ENCODE assay signal across 27 cellular contexts in the genomic region with DNA sequence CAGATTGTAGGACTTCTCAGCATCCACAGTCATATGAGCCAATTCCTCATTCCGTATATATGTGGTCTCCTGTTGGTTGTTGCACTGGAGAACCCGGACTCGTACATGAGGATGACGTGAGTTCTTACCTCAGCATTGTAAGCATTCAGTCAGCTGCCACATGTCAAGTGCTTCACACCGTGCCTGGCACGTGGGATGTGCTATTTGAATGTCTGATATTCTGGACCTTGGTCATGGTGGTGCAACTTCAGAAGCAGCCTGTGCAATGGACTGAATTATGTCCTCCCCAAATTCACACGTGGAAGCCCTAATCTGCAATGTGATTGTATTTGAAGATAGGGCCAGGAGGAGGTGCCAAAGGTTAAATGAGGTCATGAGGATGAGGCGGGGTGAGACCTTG.
"Had no signal": no experiment of that assay in that cellular context is flagged by ENCODE, and none has a peak within 500 bp of the region (broad histone marks: within the 10 kb centered on the region; RNA-seq: fewer than 3 reads in every experiment).

No MANE protein-coding gene starts in this region.

- H3K4me1 Mint-ChIP-seq: activated naive CD4-positive, alpha-beta T cell treated with anti-CD3 and anti-CD28 coated beads, Interleukin-2, amount 10 ng/mL, durations not matched to agents 7 days and 5 days had no signal

- H3K27me3 ChIP-seq: ascending aorta, breast epithelium, cardiac muscle cell, colonic mucosa, esophagus muscularis mucosa, foreskin keratinocyte, gastrocnemius medialis had no signal

- H3K36me3 Mint-ChIP-seq: activated CD4-positive, alpha-beta memory T cell treated with anti-CD3 and anti-CD28 coated beads for 36 hours; activated naive CD4-positive, alpha-beta T cell treated with anti-CD3 and anti-CD28 coated beads, Interleukin-2, amount 10 ng/mL, durations not matched to agents 7 days and 5 days; activated naive CD4-positive, alpha-beta T cell treated with anti-CD3 and anti-CD28 coated beads, Interleukin-2, amount 50 U/mL, for 72 hours; activated naive CD8-positive, alpha-beta T cell treated with anti-CD3 and anti-CD28 coated beads, Interleukin-2, amount 10 ng/mL, durations not matched to agents 7 days and 5 days; brain had no signal

- H3K36me3 ChIP-seq: ascending aorta, breast epithelium, cardiac muscle cell, colonic mucosa, esophagus muscularis mucosa, gastrocnemius medialis had no signal

- H3K4me1 ChIP-seq: ascending aorta, breast epithelium, colonic mucosa, esophagus muscularis mucosa, foreskin keratinocyte, gastrocnemius medialis had no signal

- H3K9me3 Mint-ChIP-seq: activated CD4-positive, alpha-beta memory T cell treated with anti-CD3 and anti-CD28 coated beads for 36 hours; activated CD4-positive, alpha-beta T cell treated with anti-CD3 and anti-CD28 coated beads, Interleukin-2, amount 10 ng/mL, durations not matched to agents 24 days and 14 days; activated naive CD4-positive, alpha-beta T cell treated with anti-CD3 and anti-CD28 coated beads, Interleukin-2, amount 10 ng/mL, durations not matched to agents 7 days and 5 days; activated naive CD4-positive, alpha-beta T cell treated with anti-CD3 and anti-CD28 coated beads, Interleukin-2, amount 50 U/mL, for 72 hours; activated naive CD8-positive, alpha-beta T cell treated with anti-CD3 and anti-CD28 coated beads, Interleukin-2, amount 10 ng/mL, durations not matched to agents 7 days and 5 days; activated T-cell treated with anti-CD3 and anti-CD28 coated beads, Interleukin-2, amount 50 U/mL, for 24 hours had no signal

- H3K27ac Mint-ChIP-seq: activated CD4-positive, alpha-beta memory T cell treated with anti-CD3 and anti-CD28 coated beads for 36 hours; activated CD4-positive, alpha-beta T cell treated with anti-CD3 and anti-CD28 coated beads for 36 hours; activated CD4-positive, alpha-beta T cell treated with anti-CD3 and anti-CD28 coated beads, Interleukin-2, amount 10 ng/mL, durations not matched to agents 24 days and 14 days; activated naive CD4-positive, alpha-beta T cell treated with anti-CD3 and anti-CD28 coated beads, Interleukin-2, amount 10 ng/mL, durations not matched to agents 7 days and 5 days; activated naive CD8-positive, alpha-beta T cell treated with anti-CD3 and anti-CD28 coated beads, Interleukin-2, amount 10 ng/mL, durations not matched to agents 7 days and 5 days; activated T-cell treated with anti-CD3 and anti-CD28 coated beads, Interleukin-2, amount 50 U/mL, for 24 hours; activated T-cell treated with anti-CD3 and anti-CD28 coated beads, Interleukin-2, amount 50 U/mL, for 72 hours; brain had no signal

- ATAC-seq: activated CD4-positive, alpha-beta T cell treated with anti-CD3 and anti-CD28 coated beads for 36 hours; activated naive CD4-positive, alpha-beta T cell treated with anti-CD3 and anti-CD28 coated beads, Interleukin-2, amount 50 U/mL, for 72 hours; activated T-cell treated with anti-CD3 and anti-CD28 coated beads, Interleukin-2, amount 50 U/mL, for 72 hours; foreskin keratinocyte; gastrocnemius medialis had no signal

- H3K27me3 Mint-ChIP-seq: activated CD4-positive, alpha-beta memory T cell treated with anti-CD3 and anti-CD28 coated beads for 36 hours; activated CD4-positive, alpha-beta T cell treated with anti-CD3 and anti-CD28 coated beads for 36 hours; activated T-cell treated with anti-CD3 and anti-CD28 coated beads, Interleukin-2, amount 50 U/mL, for 24 hours had no signal

- H3K4me3 Mint-ChIP-seq: activated CD4-positive, alpha-beta memory T cell treated with anti-CD3 and anti-CD28 coated beads for 36 hours; activated CD4-positive, alpha-beta T cell treated with anti-CD3 and anti-CD28 coated beads for 36 hours; activated CD4-positive, alpha-beta T cell treated with anti-CD3 and anti-CD28 coated beads, Interleukin-2, amount 10 ng/mL, durations not matched to agents 24 days and 14 days; activated naive CD4-positive, alpha-beta T cell treated with anti-CD3 and anti-CD28 coated beads, Interleukin-2, amount 10 ng/mL, durations not matched to agents 7 days and 5 days; activated naive CD8-positive, alpha-beta T cell treated with anti-CD3 and anti-CD28 coated beads, Interleukin-2, amount 10 ng/mL, durations not matched to agents 7 days and 5 days; activated T-cell treated with anti-CD3 and anti-CD28 coated beads, Interleukin-2, amount 50 U/mL, for 24 hours; activated T-cell treated with anti-CD3 and anti-CD28 coated beads, Interleukin-2, amount 50 U/mL, for 72 hours; brain had no signal

- H3K9me3 ChIP-seq: ascending aorta, breast epithelium, colonic mucosa, esophagus muscularis mucosa, gastrocnemius medialis had no signal

- H3K4me3 ChIP-seq: ascending aorta, breast epithelium, cardiac muscle cell, colonic mucosa, esophagus muscularis mucosa, gastrocnemius medialis had no signal

- H3K27ac ChIP-seq: ascending aorta, breast epithelium, cardiac muscle cell, colonic mucosa, esophagus muscularis mucosa, foreskin keratinocyte, gastrocnemius medialis had no signal

- DNase-seq: activated CD4-positive, alpha-beta memory T cell treated with anti-CD3 and anti-CD28 coated beads for 36 hours; activated CD4-positive, alpha-beta T cell treated with anti-CD3 and anti-CD28 coated beads for 36 hours; activated CD4-positive, alpha-beta T cell treated with anti-CD3 and anti-CD28 coated beads, Interleukin-2, amount 10 ng/mL, durations not matched to agents 24 days and 14 days; activated CD4-positive, CD25-positive, alpha-beta regulatory T cell; activated CD4-positive, CD25-positive, alpha-beta regulatory T cell treated with anti-CD3 and anti-CD28 coated beads, Interleukin-2, amount 50 U/mL, for 72 hours; activated CD8-positive, alpha-beta memory T cell treated with anti-CD3 and anti-CD28 coated beads, Interleukin-2, amount 50 U/mL, for 48 hours; activated gamma-delta T cell; activated naive CD4-positive, alpha-beta T cell; activated naive CD4-positive, alpha-beta T cell treated with anti-CD3 and anti-CD28 coated beads, Interleukin-2, amount 10 ng/mL, durations not matched to agents 7 days and 5 days; activated naive CD8-positive, alpha-beta T cell treated with anti-CD3 and anti-CD28 coated beads, Interleukin-2, amount 10 ng/mL, durations not matched to agents 7 days and 5 days; activated T-cell treated with anti-CD3 and anti-CD28 coated beads for 4 hours; activated T-cell treated with anti-CD3 and anti-CD28 coated beads, Interleukin-2, amount 50 U/mL, for 24 hours; activated T-cell treated with anti-CD3 and anti-CD28 coated beads, Interleukin-2, amount 50 U/mL, for 72 hours; central memory CD4-positive, alpha-beta T cell; cerebellar nuclear complex; colonic mucosa; effector CD8-positive, alpha-beta T cell; foreskin keratinocyte; gastrocnemius medialis; glutamatergic neuron; T-helper 2 cell had no signal
